In genomic region chr16:29663829-29664132, GRCh38 we compare ENCODE assay signal across 10 cellular contexts. TPM values are rescaled to one million over a fixed set of nuclear protein-coding genes. Genes with fewer than 3 reads are reported as not detected.
DNase-seq lines count a peak whose midpoint lies in the region; ATAC-seq and TF ChIP-seq lines count a peak whose summit lies in the region.
"Had no signal": no experiment of that assay in that cellular context is flagged by ENCODE, and none has a peak within 500 bp of the region (broad histone marks: within the 10 kb centered on the region; RNA-seq: fewer than 3 reads in every experiment).

No MANE protein-coding gene starts in this region.

- CTCF ChIA-PET in activated B cell treated with CpG ODN at 0.5 μM for 24 hours (lab: Charles Lee): no interaction called here

- H3K36me3 ChIP-seq in esophagus squamous epithelium (no peaks in the 10 kb centered on the region), stomach (no peaks in the 10 kb centered on the region)
- H3K36me3 ChIP-seq: tibial nerve had no signal

- H3K27me3 ChIP-seq in esophagus squamous epithelium: peaks cover 0 to 4% (median 0%) of the 10 kb centered on the region in 4 donors
- peaks cover 0 to 17% (median 0%) of the 10 kb centered on the region in 3 donors for H3K27me3 ChIP-seq in stomach
- H3K27me3 ChIP-seq: tibial nerve had no signal

- peak; percentile 75 for DNase-seq in activated effector memory CD4-positive, alpha-beta T cell treated with anti-CD3 and anti-CD28 coated beads, Interleukin-2, amount 50 U/mL, for 16 hours
- no peak for DNase-seq in activated effector memory CD4-positive, alpha-beta T cell treated with Interleukin-2 at 50 U/mL for 16 hours
- DNase-seq in activated B cell treated with CpG ODN at 0.5 μM for 24 hours (no peak), esophagus squamous epithelium (lab: John Stamatoyannopoulos, UW) (no peak), stomach (no peak), occipital lobe (lab: John Stamatoyannopoulos, UW) (no peak), NCI-H226 (no peak), HuH-7.5 (ENCODE audit: low spot score) (no peak)
- DNase-seq: HFFc6 had no signal

- H3K4me1 ChIP-seq in esophagus squamous epithelium: peaks cover 0 to 14% (median 0%) of the 10 kb centered on the region in 3 donors
- H3K4me1 ChIP-seq in stomach: peaks cover 0 to 40% (median 17%) of the 10 kb centered on the region in 4 donors

- H3K4me1 Mint-ChIP-seq in activated B cell treated with CpG ODN at 0.5 μM for 24 hours: peaks cover 63% of the 10 kb centered on the region

- TF ChIP-seq EP300 in stomach (IDR thresholded peaks at IDR 0.05): no peak

- TF ChIP-seq POLR2A in esophagus squamous epithelium (IDR thresholded peaks at IDR 0.05): no peak
- TF ChIP-seq POLR2A in stomach (IDR thresholded peaks at IDR 0.05): no peak

- no peaks in the 10 kb centered on the region for H3K9me3 Mint-ChIP-seq in activated B cell treated with CpG ODN at 0.5 μM for 24 hours
- H3K9me3 Mint-ChIP-seq: HFFc6 had no signal

- peak overlapping the region; percentile 60 for H3K4me3 Mint-ChIP-seq in activated B cell treated with CpG ODN at 0.5 μM for 24 hours
- H3K4me3 Mint-ChIP-seq: HFFc6 had no signal

- WGBS in esophagus squamous epithelium, 2 donors: 88% methylated on average over 3 of the region's 3 CpGs; no CpG with 5 or more reads in 1 of the 2 donors
- 71 to 91% (median 74%) methylated on average over 3 of the region's 3 CpGs for WGBS in stomach, 5 donors

- peak overlapping the region; percentile 67 for H3K27ac Mint-ChIP-seq in activated B cell treated with CpG ODN at 0.5 μM for 24 hours
- H3K27ac Mint-ChIP-seq: HFFc6 had no signal

- no peaks in the 10 kb centered on the region for H3K36me3 Mint-ChIP-seq in activated B cell treated with CpG ODN at 0.5 μM for 24 hours (ENCODE audit: low read depth)

- intact Hi-C loops in activated B cell treated with CpG ODN at 0.5 μM for 24 hours (cut with micrococcal nuclease) (no loop called here), esophagus squamous epithelium (cut with DNase I) (no loop called here), stomach (cut with DNase I; ENCODE audit: low total_unique reads) (no loop called here)

- POLR2A ChIA-PET in activated B cell treated with CpG ODN at 0.5 μM for 24 hours (lab: Charles Lee): interaction anchor here (0.6 to 2.7 kb wide), 4 partner anchors 11 to 126 kb away, joined by 3 to 12 read pairs (median 4); no protein-coding TSS in a partner anchor

- H3K9me3 ChIP-seq in esophagus squamous epithelium (no peaks in the 10 kb centered on the region), stomach (no peaks in the 10 kb centered on the region)
- H3K9me3 ChIP-seq: tibial nerve had no signal

- H3K27ac ChIP-seq in esophagus squamous epithelium (peak overlapping the region in 3 of 4 donors; percentile 19 to 63 (median 42)), stomach (peak overlapping the region in 3 of 5 donors; percentile 33 to 65 (median 46))

- no peak for ATAC-seq in activated B cell treated with CpG ODN at 0.5 μM for 24 hours (ENCODE audit: low read depth)

- H3K27me3 Mint-ChIP-seq in activated B cell treated with CpG ODN at 0.5 μM for 24 hours: no peaks in the 10 kb centered on the region

- no peak for TF ChIP-seq CTCF in activated B cell treated with CpG ODN at 0.5 μM for 24 hours (IDR thresholded peaks at IDR 0.05)
- TF ChIP-seq CTCF in esophagus squamous epithelium (IDR thresholded peaks at IDR 0.05): no peak
- TF ChIP-seq CTCF in stomach (IDR thresholded peaks at IDR 0.05): no peak

- H3K4me3 ChIP-seq in esophagus squamous epithelium (peak overlapping the region in 3 of 4 donors; percentile 34 to 53 (median 38)), stomach (peak overlapping the region; percentile 25 to 41 (median 38))

RNA-seq across cellular contexts. Expression of gene SPN, which starts 0.7 kb away (rescaled TPM):
- total RNA-seq in activated B cell treated with CpG ODN at 0.5 μM for 24 hours: 2.4 and 2.7 TPM in 2 replicates
- total RNA-seq in esophagus squamous epithelium: 1 to 10 TPM; 1.3 to 4.2 (median 2.8) TPM
- 10 to 100 TPM in 1 of 5 donors, 1 to 10 TPM in 4; 1.8 to 20.1 (median 4.3) TPM for total RNA-seq in stomach
- 1 to 10 TPM in 1 of 3 donors, under 1 TPM in 2; 0.68 to 1.1 (median 0.75) TPM for polyA plus RNA-seq in stomach
- 0.16 TPM for total RNA-seq in occipital lobe

RNA-seq across cellular contexts. Expression of gene QPRT, which starts 15.2 kb away (rescaled TPM):
- total RNA-seq in activated B cell treated with CpG ODN at 0.5 μM for 24 hours: 0.64 and 0.84 TPM in 2 replicates
- total RNA-seq in esophagus squamous epithelium: 1 to 10 TPM in 2 of 4 donors, under 1 TPM in 2; 0.40 to 3.6 (median 1.9) TPM
- total RNA-seq in stomach: 100 to 1,000 TPM in 1 of 5 donors, 1 to 10 TPM in 3, not detected in 1; 5.1 to 114 (median 7.8) TPM
- polyA plus RNA-seq in stomach: 10 to 100 TPM in 1 of 3 donors, 1 to 10 TPM in 2; 2.4 to 11.6 (median 7.3) TPM
- total RNA-seq in occipital lobe: 4.4 TPM
